In genomic region chr7:143392875-143393266, GRCh38 we compare ENCODE assay signal across 17 cellular contexts. TPM values are rescaled to one million over a fixed set of nuclear protein-coding genes. Genes with fewer than 3 reads are reported as not detected.
DNase-seq lines count a peak whose midpoint lies in the region; ATAC-seq and TF ChIP-seq lines count a peak whose summit lies in the region.
"Had no signal": no experiment of that assay in that cellular context is flagged by ENCODE, and none has a peak within 500 bp of the region (broad histone marks: within the 10 kb centered on the region; RNA-seq: fewer than 3 reads in every experiment).

No MANE protein-coding gene starts in this region.

- H3K27me3 ChIP-seq in endodermal cell (ENCODE audit: control insufficient read depth, insufficient read depth, low read length, poor library complexity, severe bottlenecking) (no peaks in the 10 kb centered on the region), osteoblast (ENCODE audit: insufficient read depth, low read length) (no peaks in the 10 kb centered on the region), vagina (no peaks in the 10 kb centered on the region)
- H3K27me3 ChIP-seq: colonic mucosa, suprapubic skin had no signal

- peaks cover 46% of the 10 kb centered on the region for H4K20me1 ChIP-seq in osteoblast (ENCODE audit: insufficient read depth, low read length)

- H3K9me3 ChIP-seq in endodermal cell (ENCODE audit: control insufficient read depth, low read length): no peaks in the 10 kb centered on the region
- no peaks in the 10 kb centered on the region for H3K9me3 ChIP-seq in osteoblast (ENCODE audit: low read depth, low read length)
- no peaks in the 10 kb centered on the region for H3K9me3 ChIP-seq in vagina
- H3K9me3 ChIP-seq: colonic mucosa, suprapubic skin had no signal

- H3K27ac Mint-ChIP-seq in endodermal cell: peak overlapping the region; percentile 39

- no peak overlapping the region for H3K9ac ChIP-seq in endodermal cell (ENCODE audit: extremely low read depth, low read length, poor library complexity, severe bottlenecking)

- TF ChIP-seq POLR2A in vagina (IDR thresholded peaks at IDR 0.05): no peak

- H2AFZ ChIP-seq in osteoblast (ENCODE audit: low read length): no peak overlapping the region

- H3K4me2 ChIP-seq in osteoblast (ENCODE audit: insufficient read depth, low read length): no peak overlapping the region

- intact Hi-C loops in Right ventricle myocardium inferior (cut with DNase I): loop anchor here (10.0 kb wide), 1 partner anchor 512 kb away; the partner anchor contains the start of gene TCAF1
- intact Hi-C loops in Right ventricle myocardium superior (cut with DNase I): no loop called here
- intact Hi-C loops in vagina (cut with DNase I): no loop called here

- H3K27me3 Mint-ChIP-seq in endodermal cell (ENCODE audit: insufficient read depth): no peaks in the 10 kb centered on the region
- H3K27me3 Mint-ChIP-seq: CD4-positive, alpha-beta T cell had no signal

- ATAC-seq in Right ventricle myocardium inferior (no peak), Right ventricle myocardium superior (ENCODE audit: poor library complexity) (no peak), GM21529 (IDR thresholded peaks at IDR 0.05; ENCODE audit: unreplicated experiment) (no peak)

- TF ChIP-seq CTCF in endodermal cell (conservative IDR thresholded peaks at IDR 0.05) (no peak), osteoblast (IDR thresholded peaks at IDR 0.05; ENCODE audit: extremely low read depth, low read depth, low read length) (no peak), vagina (IDR thresholded peaks at IDR 0.05) (no peak)

- no peak overlapping the region for H3K4me3 Mint-ChIP-seq in endodermal cell
- H3K4me3 Mint-ChIP-seq: CD4-positive, alpha-beta T cell had no signal

- H3K4me1 ChIP-seq in endodermal cell (ENCODE audit: control insufficient read depth, insufficient read depth, low read length) (no peaks in the 10 kb centered on the region), osteoblast (ENCODE audit: insufficient read depth, low read length) (peaks cover 39% of the 10 kb centered on the region), vagina (peaks cover 30% of the 10 kb centered on the region)

- peaks cover 76% of the 10 kb centered on the region for H3K36me3 Mint-ChIP-seq in endodermal cell (ENCODE audit: low read depth)

- H3K4me3 ChIP-seq in endodermal cell (ENCODE audit: low read length) (no peak overlapping the region), osteoblast (ENCODE audit: insufficient read depth, low read length) (no peak overlapping the region), vagina (no peak overlapping the region)
- H3K4me3 ChIP-seq: colonic mucosa, suprapubic skin had no signal

- WGBS in endodermal cell (ENCODE audit: insufficient coverage in 1 of 2, insufficient read length in 1 of 2), 2 experiments: 93 to 94% methylated on average over 5 to 6 of the region's 6 CpGs

- peaks cover 49% of the 10 kb centered on the region for H3K36me3 ChIP-seq in endodermal cell (ENCODE audit: control insufficient read depth, insufficient read depth, low read length)
- peaks cover 46% of the 10 kb centered on the region for H3K36me3 ChIP-seq in osteoblast (ENCODE audit: insufficient read depth, low read length)
- peaks cover 0 to 31% of the 10 kb centered on the region in 2 donors for H3K36me3 ChIP-seq in vagina
- H3K36me3 ChIP-seq: colonic mucosa had no signal

- H3K9me3 Mint-ChIP-seq in endodermal cell: no peaks in the 10 kb centered on the region
- H3K9me3 Mint-ChIP-seq: CD4-positive, alpha-beta T cell had no signal

- no peak overlapping the region for H3K27ac ChIP-seq in endodermal cell (ENCODE audit: low read depth, low read length)
- H3K27ac ChIP-seq in osteoblast (ENCODE audit: low read depth, low read length): no peak overlapping the region
- peak overlapping the region; percentile 86 for H3K27ac ChIP-seq in vagina
- H3K27ac ChIP-seq in caudate nucleus (ENCODE audit: low read depth, low read length): no peak overlapping the region

- no peaks in the 10 kb centered on the region for H3K4me1 Mint-ChIP-seq in endodermal cell

- peaks cover 1% of the 10 kb centered on the region for H3K79me2 ChIP-seq in osteoblast (ENCODE audit: insufficient read depth, low read length)

- DNase-seq in Right ventricle myocardium inferior (ENCODE audit: missing footprints) (peak; percentile 30), Right ventricle myocardium superior (no peak), endodermal cell (peak; percentile 50), osteoblast (ENCODE audit: insufficient read length, low spot score, missing footprints) (peak; percentile 67), vagina (ENCODE audit: extremely low spot score in 2 of 2) (no peak), kidney glomerular epithelial cell (lab: John Stamatoyannopoulos, UW) (no peak), caudate nucleus (lab: John Stamatoyannopoulos, UW) (no peak)
- DNase-seq: activated CD4-positive, alpha-beta T cell treated with anti-CD3 and anti-CD28 coated beads, Interleukin-2, amount 50 U/mL, for 48 hours; amygdala; CD4-positive, alpha-beta T cell; colonic mucosa; DND-41; erythroblast; NCI-H1436 treated with DMSO at 0.1 percent for 48 hours had no signal

RNA-seq across cellular contexts. Expression of gene ZYX, which starts 11.7 kb away (rescaled TPM):
- total RNA-seq in Right ventricle myocardium inferior (75.9 TPM), Right ventricle myocardium superior (69.8 TPM), endodermal cell (100 to 1,000 TPM; 127 to 161 TPM), osteoblast (38.9 and 47.4 TPM in 2 replicates), vagina (86.2 TPM)
- polyA plus RNA-seq in endodermal cell (2013, experiment 1 of 2): 116 TPM
- 102 TPM for polyA plus RNA-seq in endodermal cell (2013, experiment 2 of 2)

RNA-seq across cellular contexts. Expression of gene EPHA1, which starts 15.8 kb away (rescaled TPM):
- not detected for total RNA-seq in Right ventricle myocardium inferior
- total RNA-seq in Right ventricle myocardium superior: 0.08 TPM
- total RNA-seq in endodermal cell: 100 to 1,000 TPM in 1 of 2 donors, 10 to 100 TPM in 1; 70.0 to 103 TPM
- 8.4 TPM for polyA plus RNA-seq in endodermal cell (2013, experiment 1 of 2)
- 5.8 TPM for polyA plus RNA-seq in endodermal cell (2013, experiment 2 of 2)
- not detected in 2 replicates for total RNA-seq in osteoblast
- 51.3 TPM for total RNA-seq in vagina
- total RNA-seq: LHCN-M2 had no signal

RNA-seq across cellular contexts. Expression of gene FAM131B, which starts 30.4 kb away (rescaled TPM):
- total RNA-seq in Right ventricle myocardium inferior: 0.73 TPM
- total RNA-seq in Right ventricle myocardium superior: 0.59 TPM
- 1 to 10 TPM; 1.9 to 3.6 TPM for total RNA-seq in endodermal cell
- 26.5 TPM for polyA plus RNA-seq in endodermal cell (2013, experiment 1 of 2)
- polyA plus RNA-seq in endodermal cell (2013, experiment 2 of 2): 21.7 TPM
- total RNA-seq in osteoblast: 1.2 and 1.4 TPM in 2 replicates
- total RNA-seq in vagina: 1.5 TPM

RNA-seq across cellular contexts. Expression of gene TAS2R60, which starts 50.4 kb away (rescaled TPM):
- total RNA-seq in Right ventricle myocardium inferior (not detected), Right ventricle myocardium superior (not detected), endodermal cell (under 1 TPM in 1 of 2 donors, not detected in 1; 0.37 TPM), osteoblast (not detected in 2 replicates), vagina (not detected)
- not detected for polyA plus RNA-seq in endodermal cell (2013, experiment 1 of 2)
- not detected for polyA plus RNA-seq in endodermal cell (2013, experiment 2 of 2)
- total RNA-seq: colonic mucosa, LHCN-M2, suprapubic skin had no signal

Comparison
In these comparisons a context has a peak if more than half of its experiments do, and no peak if none do; other contexts are left out.
1. DNase-seq: peak in Right ventricle myocardium inferior (single experiment), endodermal cell (single experiment) and osteoblast (single experiment); none in Right ventricle myocardium superior (single experiment), vagina (0 of 2), kidney glomerular epithelial cell (single experiment) and caudate nucleus (0 of 61).
2. RNA of gene EPHA1, which starts 15.8 kb away (total RNA-seq): 70.0 to 103 TPM in endodermal cell and 51.3 TPM in vagina (single experiment); 0.08 TPM in Right ventricle myocardium superior (single experiment), not detected in Right ventricle myocardium inferior (single experiment) and not detected in osteoblast; every median in the first group is over 10 times any median in the second.